Comparison of ENCODE assay signal across 2 cellular contexts in genomic region chr2:109594246-109594900, GRCh38.
TF ChIP-seq lines count a peak whose summit lies in the region.

No MANE protein-coding gene starts in this region.

TF ChIP-seq in A549, 52 proteins besides CTCF, POLR2A, EP300 and RAD21:
- TF ChIP-seq MAZ (IDR thresholded peaks at IDR 0.05; ENCODE audit: borderline replicate concordance, low read depth, low read length), result no peak
- no peak for TF ChIP-seq BCL3 (IDR thresholded peaks at IDR 0.05)
- no peak for TF ChIP-seq SREBF2 (IDR thresholded peaks at IDR 0.05)
- TF ChIP-seq NPAS2 (CRISPR knock-in tag; IDR thresholded peaks at IDR 0.05; ENCODE audit: borderline replicate concordance), result no peak
- TF ChIP-seq GATA3 (IDR thresholded peaks at IDR 0.05; ENCODE audit: borderline replicate concordance), result no peak
- TF ChIP-seq FOXS1 (CRISPR knock-in tag; IDR thresholded peaks at IDR 0.05), result no peak
- no peak for TF ChIP-seq EHMT2 (IDR thresholded peaks at IDR 0.05; ENCODE audit: low read depth)
- no peak for TF ChIP-seq KDM5A (IDR thresholded peaks at IDR 0.05)
- no peak for TF ChIP-seq HES2 (IDR thresholded peaks at IDR 0.05)

TF ChIP-seq in K562, 482 proteins besides CTCF, POLR2A, EP300 and RAD21:
- TF ChIP-seq CEBPG (CRISPR knock-in tag; IDR thresholded peaks at IDR 0.05) (no peak), CEBPG (tag; conservative IDR thresholded peaks at IDR 0.05 in 1 of 2, IDR thresholded peaks at IDR 0.05 in 1 of 2) (no peak), NRF1 (conservative IDR thresholded peaks at IDR 0.05 in 1 of 2, IDR thresholded peaks at IDR 0.05 in 1 of 2) (peak; percentile 27 to 36; a peak in 1 of 4 replicates)
